Comparison of ENCODE assay signal across 16 cellular contexts in genomic region chr12:109726511-109727038, GRCh38. TPM values are rescaled to one million over a fixed set of nuclear protein-coding genes. Genes with fewer than 3 reads are reported as not detected.
DNase-seq lines count a peak whose midpoint lies in the region; ATAC-seq and TF ChIP-seq lines count a peak whose summit lies in the region.
"Had no signal": no experiment of that assay in that cellular context is flagged by ENCODE, and none has a peak within 500 bp of the region (broad histone marks: within the 10 kb centered on the region; RNA-seq: fewer than 3 reads in every experiment).

No MANE protein-coding gene starts in this region.

- H3K36me3 ChIP-seq in mesodermal cell (ENCODE audit: control insufficient read depth, insufficient read depth, low read length) (no peaks in the 10 kb centered on the region), upper lobe of right lung (no peaks in the 10 kb centered on the region)
- H3K36me3 ChIP-seq: colonic mucosa, lower lobe of right lung, prostate gland had no signal

- H3K27me3 ChIP-seq in upper lobe of right lung, result no peaks in the 10 kb centered on the region
- H3K27me3 ChIP-seq: colonic mucosa had no signal

- H3K27me3 Mint-ChIP-seq in chondrocyte (ENCODE audit: low read depth), result no peaks in the 10 kb centered on the region
- H3K27me3 Mint-ChIP-seq: naive thymus-derived CD8-positive, alpha-beta T cell had no signal

- DNase-seq in Right ventricle myocardium superior (peak; percentile 27), cardiac septum (ENCODE audit: low spot score) (no peak), chondrocyte (ENCODE audit: low spot score) (peak; percentile 90), upper lobe of right lung (peak; percentile 43), cortex of kidney (lab: John Stamatoyannopoulos, UW) (no peak)
- DNase-seq: colonic mucosa; lower lobe of right lung; NCI-H510A treated with DMSO at 0.1 percent for 48 hours; stimulated activated naive CD4-positive, alpha-beta T cell had no signal

- H3K36me3 Mint-ChIP-seq in chondrocyte (ENCODE audit: low read depth), result no peaks in the 10 kb centered on the region
- H3K36me3 Mint-ChIP-seq: CD8-positive, alpha-beta memory T cell; naive thymus-derived CD8-positive, alpha-beta T cell had no signal

- ATAC-seq in Right ventricle myocardium superior (ENCODE audit: poor library complexity), result no peak
- ATAC-seq in upper lobe of right lung, result no peak
- no peak for ATAC-seq in GM21786 (IDR thresholded peaks at IDR 0.05; ENCODE audit: unreplicated experiment)
- ATAC-seq in GM18858 (IDR thresholded peaks at IDR 0.05; ENCODE audit: unreplicated experiment), result no peak
- ATAC-seq: naive thymus-derived CD8-positive, alpha-beta T cell had no signal

- no peaks in the 10 kb centered on the region for H3K4me1 Mint-ChIP-seq in chondrocyte (ENCODE audit: low read depth)
- H3K4me1 Mint-ChIP-seq: CD8-positive, alpha-beta memory T cell had no signal

- H3K4me3 Mint-ChIP-seq in chondrocyte (ENCODE audit: unreplicated experiment), result no peak overlapping the region
- H3K4me3 Mint-ChIP-seq: CD8-positive, alpha-beta memory T cell; naive thymus-derived CD8-positive, alpha-beta T cell had no signal

- no peak overlapping the region for H3K27ac Mint-ChIP-seq in chondrocyte (ENCODE audit: unreplicated experiment)
- H3K27ac Mint-ChIP-seq: activated T-helper 2 cell treated with anti-CD3 and anti-CD28 coated beads, Interferon-gamma antibody, Interleukin-2, Interleukin-4, amounts not matched to agents 10 μg/mL and 5 μg/mL and 100 μg/mL, durations not matched to agents 14 hours and 24 hours and 36 hours had no signal

- H3K27ac ChIP-seq in mesodermal cell (ENCODE audit: low read depth, low read length, severe bottlenecking), result peak overlapping the region; percentile 2
- no peak overlapping the region for H3K27ac ChIP-seq in upper lobe of right lung
- H3K27ac ChIP-seq: colonic mucosa, lower lobe of right lung, prostate gland had no signal

- no peaks in the 10 kb centered on the region for H3K9me3 Mint-ChIP-seq in chondrocyte (ENCODE audit: low read depth)
- H3K9me3 Mint-ChIP-seq: activated T-helper 2 cell treated with anti-CD3 and anti-CD28 coated beads, Interferon-gamma antibody, Interleukin-2, Interleukin-4, amounts not matched to agents 10 μg/mL and 5 μg/mL and 100 μg/mL, durations not matched to agents 14 hours and 24 hours and 36 hours; CD8-positive, alpha-beta memory T cell; naive thymus-derived CD8-positive, alpha-beta T cell had no signal

- H3K4me1 ChIP-seq in mesodermal cell (ENCODE audit: control insufficient read depth, insufficient read depth, low read length, poor library complexity, severe bottlenecking) (no peaks in the 10 kb centered on the region), upper lobe of right lung (no peaks in the 10 kb centered on the region)
- H3K4me1 ChIP-seq: colonic mucosa, prostate gland had no signal

- 73 to 87% methylated on average over 4 to 11 of the region's 12 CpGs for WGBS in mesodermal cell (ENCODE audit: insufficient coverage in 2 of 2), 2 experiments

- H3K4me3 ChIP-seq in mesodermal cell (ENCODE audit: extremely low read depth, insufficient read depth, low read length, poor library complexity, severe bottlenecking) (no peak overlapping the region), upper lobe of right lung (no peak overlapping the region)
- H3K4me3 ChIP-seq: colonic mucosa, lower lobe of right lung, prostate gland had no signal

- H3K9me3 ChIP-seq in mesodermal cell (ENCODE audit: control insufficient read depth, low read length) (no peaks in the 10 kb centered on the region), upper lobe of right lung (no peaks in the 10 kb centered on the region)
- H3K9me3 ChIP-seq: colonic mucosa, lower lobe of right lung, prostate gland had no signal

- TF ChIP-seq CTCF in chondrocyte (IDR thresholded peaks at IDR 0.05) (no peak), upper lobe of right lung (IDR thresholded peaks at IDR 0.05) (no peak)

- intact Hi-C loops in Right ventricle myocardium superior (cut with DNase I), result no loop called here
- intact Hi-C loops in cardiac septum (cut with DNase I), result loop anchor here (5.0 kb wide), 1 partner anchor 36 kb away; no protein-coding TSS in a partner anchor
- intact Hi-C loops in upper lobe of right lung (cut with DNase I), result no loop called here

RNA-seq across cellular contexts. Expression of gene FAM222A, which starts 12.9 kb away (rescaled TPM):
- total RNA-seq in Right ventricle myocardium superior, result 25.0 TPM
- 7.8 TPM for total RNA-seq in cardiac septum
- total RNA-seq in chondrocyte, result 1.0 to 1.5 TPM (median 1.2 TPM) in 3 replicates
- polyA plus RNA-seq in mesodermal cell (2013, experiment 1 of 2), result 7.6 TPM
- 6.7 TPM for polyA plus RNA-seq in mesodermal cell (2013, experiment 2 of 2)
- 6.2 TPM for total RNA-seq in upper lobe of right lung

Comparison
In these comparisons a context has a peak if more than half of its experiments do, and no peak if none do; other contexts are left out.
1. DNase-seq: peak in Right ventricle myocardium superior (single experiment), chondrocyte (single experiment) and upper lobe of right lung (single experiment); none in cardiac septum (single experiment) and cortex of kidney (single experiment).